ENCODE assay signal across 20 cellular contexts in the genomic region with DNA sequence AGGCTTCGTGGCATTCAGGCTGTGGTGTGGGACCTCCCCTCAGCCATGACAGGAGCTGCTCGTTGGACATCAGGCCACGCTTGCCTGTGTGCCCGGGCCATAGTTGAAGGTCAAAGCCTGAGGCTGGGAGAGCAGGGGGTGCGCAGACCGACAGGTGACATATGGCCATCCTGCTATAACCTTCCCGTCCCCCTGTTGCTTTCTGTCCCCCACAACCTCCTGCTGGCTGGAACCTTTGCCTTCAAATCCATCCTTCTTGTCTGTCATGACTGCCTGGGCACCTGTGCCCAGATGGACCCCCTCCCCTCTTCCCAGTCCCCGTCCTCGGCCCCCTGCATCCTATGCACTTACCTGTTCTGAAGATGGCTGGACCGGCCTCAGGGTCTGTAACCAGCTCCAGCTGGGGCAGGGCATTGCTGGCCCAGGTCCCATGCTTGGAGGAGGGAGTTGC.
DNase-seq lines count a peak whose midpoint lies in the region; ATAC-seq and TF ChIP-seq lines count a peak whose summit lies in the region.
"Had no signal": no experiment of that assay in that cellular context is flagged by ENCODE, and none has a peak within 500 bp of the region (broad histone marks: within the 10 kb centered on the region; RNA-seq: fewer than 3 reads in every experiment).

No MANE protein-coding gene starts in this region.

- TF ChIP-seq CTCF in GM13976 (IDR thresholded peaks at IDR 0.05; ENCODE audit: borderline replicate concordance, control extremely low read depth, extremely low read depth, insufficient read depth, missing control alignments), result no peak

- intact Hi-C loops in sciatic nerve (cut with DNase I), result no loop called here

- peak; percentile 1 for DNase-seq in Daoy (ENCODE audit: low read depth)
- peak; percentile 22 for DNase-seq in GM13976 (ENCODE audit: low spot score)
- DNase-seq in activated CD8-positive, alpha-beta memory T cell treated with anti-CD3 and anti-CD28 coated beads, Interleukin-2, amount 50 U/mL, for 48 hours, result peak; percentile 47
- peak; percentile 46 for DNase-seq in sciatic nerve (ENCODE audit: low spot score)
- DNase-seq in nucleus accumbens (lab: John Stamatoyannopoulos, UW), result no peak
- DNase-seq in stimulated activated naive CD4-positive, alpha-beta T cell treated with Interleukin-2 at 50 U/mL for 16 hours (lab: John Stamatoyannopoulos, UW), result no peak
- no peak for DNase-seq in NCI-H345 (lab: John Stamatoyannopoulos, UW)
- DNase-seq: AML-193; dermis blood vessel endothelial cell; DND-41; foreskin fibroblast; hippocampal formation; KBM-7; mesenchymal stem cell; natural killer cell; NCI-H2029 treated with DMSO at 0.1 percent for 48 hours; NCI-H446; stimulated activated CD4-positive, alpha-beta T cell treated with anti-CD3 and anti-CD28 coated beads, Interleukin-4, amount 100 ng/mL, for 4 hours had no signal

- no peak for ATAC-seq in sciatic nerve
- ATAC-seq: GM23338, natural killer cell, T-cell had no signal

- in situ Hi-C loops in GM13976 (cut with MboI; ENCODE audit: low sequenced_read_pairs, unreplicated experiment), result no loop called here

Comparison
In these comparisons a context has a peak if more than half of its experiments do, and no peak if none do; other contexts are left out.
1. DNase-seq: peak in Daoy (single experiment), GM13976 (single experiment), activated CD8-positive, alpha-beta memory T cell treated with anti-CD3 and anti-CD28 coated beads, Interleukin-2, amount 50 U/mL, for 48 hours (single experiment) and sciatic nerve (single experiment); none in nucleus accumbens (0 of 56), stimulated activated naive CD4-positive, alpha-beta T cell treated with Interleukin-2 at 50 U/mL for 16 hours (single experiment) and NCI-H345 (single experiment).